1 cellular context compared by ENCODE assay signal in the genomic region with DNA sequence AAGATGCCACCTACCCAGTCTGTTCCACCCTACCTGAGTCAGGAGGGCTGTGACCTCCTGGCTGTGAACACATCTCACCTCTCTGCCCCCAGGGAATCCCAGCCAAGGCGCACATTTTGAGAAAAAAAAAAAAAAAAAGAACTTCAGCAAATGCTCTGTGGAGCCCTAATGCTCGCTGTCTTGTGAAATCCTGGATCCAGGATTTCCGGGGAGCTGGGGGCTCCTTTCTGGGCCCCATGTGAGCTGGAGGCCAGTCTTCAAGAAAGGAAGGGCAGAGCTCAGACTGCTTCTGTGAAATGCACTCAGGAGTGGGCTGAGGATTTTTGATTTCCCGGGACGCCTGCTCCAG.
TF ChIP-seq lines count a peak whose summit lies in the region.

No MANE protein-coding gene starts in this region.

TF ChIP-seq in H1, 55 proteins besides CTCF, POLR2A, EP300 and RAD21:
- no peak for TF ChIP-seq NRF1 (IDR thresholded peaks at IDR 0.05; ENCODE audit: low read depth, low read length)
- TF ChIP-seq CBX8 (IDR thresholded peaks at IDR 0.05; ENCODE audit: borderline replicate concordance, low read depth, low read length) = no peak
- no peak for TF ChIP-seq TAF7 (optimal IDR thresholded peaks at IDR 0.05; ENCODE audit: borderline replicate concordance, low read depth, low read length)
- TF ChIP-seq RBBP5 (IDR thresholded peaks at IDR 0.05; ENCODE audit: borderline replicate concordance, low read depth, low read length) = no peak
- TF ChIP-seq POLR2AphosphoS5 (IDR thresholded peaks at IDR 0.05; ENCODE audit: low read depth, low read length) = no peak
- no peak for TF ChIP-seq MAFK (IDR thresholded peaks at IDR 0.05; ENCODE audit: low read depth, low read length)
- no peak for TF ChIP-seq KDM5A (IDR thresholded peaks at IDR 0.05; ENCODE audit: low read length)
- TF ChIP-seq SUZ12 (IDR thresholded peaks at IDR 0.05; ENCODE audit: low read length) = no peak
- no peak for TF ChIP-seq CHD1 (IDR thresholded peaks at IDR 0.05; ENCODE audit: low read depth, low read length)
- no peak for TF ChIP-seq SP2 (IDR thresholded peaks at IDR 0.05; ENCODE audit: low read length)
- no peak for TF ChIP-seq SP4 (IDR thresholded peaks at IDR 0.05; ENCODE audit: low read length)
- no peak for TF ChIP-seq NANOG (IDR thresholded peaks at IDR 0.05; ENCODE audit: insufficient read depth, low read depth, low read length, poor library complexity, severe bottlenecking)
- no peak for TF ChIP-seq FOSL1 (IDR thresholded peaks at IDR 0.05; ENCODE audit: insufficient read depth, low read depth, low read length)
- no peak for TF ChIP-seq GTF2F1 (IDR thresholded peaks at IDR 0.05; ENCODE audit: borderline replicate concordance, low read depth, low read length)
- TF ChIP-seq YY1 (IDR thresholded peaks at IDR 0.05; ENCODE audit: low read depth, low read length) = no peak
- no peak for TF ChIP-seq RFX5 (IDR thresholded peaks at IDR 0.05; ENCODE audit: borderline replicate concordance, low read depth, low read length)
- TF ChIP-seq TCF12 (IDR thresholded peaks at IDR 0.05; ENCODE audit: low read depth, low read length) = no peak
